1 cellular context compared by ENCODE assay signal in genomic region chr21:41877901-41878830, GRCh38.
TF ChIP-seq lines count a peak whose summit lies in the region.

No MANE protein-coding gene starts in this region.

TF ChIP-seq in HEK293, 187 proteins besides CTCF, POLR2A, EP300 and RAD21 (continued from another document):
- TF ChIP-seq, protein P1, sequence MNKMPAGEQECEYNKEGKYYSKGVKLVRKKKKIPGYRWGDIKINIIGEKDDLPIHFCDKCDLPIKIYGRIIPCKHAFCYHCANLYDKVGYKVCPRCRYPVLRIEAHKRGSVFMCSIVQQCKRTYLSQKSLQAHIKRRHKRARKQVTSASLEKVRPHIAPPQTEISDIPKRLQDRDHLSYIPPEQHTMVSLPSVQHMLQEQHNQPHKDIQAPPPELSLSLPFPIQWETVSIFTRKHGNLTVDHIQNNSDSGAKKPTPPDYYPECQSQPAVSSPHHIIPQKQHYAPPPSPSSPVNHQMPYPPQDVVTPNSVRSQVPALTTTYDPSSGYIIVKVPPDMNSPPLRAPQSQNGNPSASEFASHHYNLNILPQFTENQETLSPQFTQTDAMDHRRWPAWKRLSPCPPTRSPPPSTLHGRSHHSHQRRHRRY (tag by site-specific recombination; IDR thresholded peaks at IDR 0.05) = no peak
- TF ChIP-seq ZBTB21 (tag by site-specific recombination; IDR thresholded peaks at IDR 0.05) (no peak; the same call in 1 of the 2 replicates), HOXC10 (CRISPR knock-in tag; IDR thresholded peaks at IDR 0.05) (no peak), ZNF530 (tag by site-specific recombination; IDR thresholded peaks at IDR 0.05; ENCODE audit: low read depth) (no peak), ZNF670 (tag by site-specific recombination; IDR thresholded peaks at IDR 0.05; ENCODE audit: low read depth) (no peak)
